Comparison of ENCODE assay signal across 21 cellular contexts in the genomic region with DNA sequence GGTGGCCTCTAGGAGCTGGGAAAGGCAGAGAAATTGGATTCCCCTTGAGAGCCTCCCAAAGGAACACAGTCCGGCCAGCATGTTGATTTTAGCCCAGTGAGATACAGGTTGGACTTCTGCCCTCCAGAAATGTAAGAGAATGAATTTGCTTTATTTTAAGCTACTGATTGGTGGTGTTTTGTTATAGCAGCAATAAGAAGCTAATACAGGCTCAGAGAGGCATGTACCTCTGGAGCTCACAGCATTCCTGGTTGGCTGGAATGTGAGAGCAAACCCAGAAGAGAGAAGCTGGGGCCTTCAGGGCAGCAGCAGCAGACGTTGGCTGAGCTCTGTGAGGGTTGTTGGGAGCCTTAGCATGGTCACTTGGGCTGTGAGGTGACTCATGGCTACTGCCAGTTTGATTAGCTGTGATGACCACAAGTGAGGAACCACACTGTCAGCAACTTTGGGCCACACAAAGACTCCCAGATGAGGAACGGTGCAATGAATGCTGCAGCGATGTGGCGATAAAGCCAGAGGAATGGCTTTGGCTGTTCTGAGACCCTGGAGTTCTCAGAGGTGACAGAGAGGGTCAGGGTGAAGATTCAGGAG.
"Had no signal": no experiment of that assay in that cellular context is flagged by ENCODE, and none has a peak within 500 bp of the region (broad histone marks: within the 10 kb centered on the region; RNA-seq: fewer than 3 reads in every experiment).

No MANE protein-coding gene starts in this region.

- H3K4me3 ChIP-seq: cardiac muscle cell, lower lobe of right lung, ovary, prostate gland, upper lobe of left lung had no signal

- H3K4me3 Mint-ChIP-seq: activated B cell treated with CpG ODN at 0.5 μM for 24 hours; activated CD4-positive, alpha-beta memory T cell treated with anti-CD3 and anti-CD28 coated beads for 36 hours; activated naive CD4-positive, alpha-beta T cell treated with anti-CD3 and anti-CD28 coated beads for 36 hours; activated naive CD8-positive, alpha-beta T cell treated with anti-CD3 and anti-CD28 coated beads, Interleukin-2, amount 10 ng/mL, durations not matched to agents 7 days and 5 days; naive thymus-derived CD8-positive, alpha-beta T cell had no signal

- H3K27me3 Mint-ChIP-seq: activated CD4-positive, alpha-beta memory T cell treated with anti-CD3 and anti-CD28 coated beads for 36 hours had no signal

- H3K36me3 Mint-ChIP-seq: activated CD4-positive, alpha-beta memory T cell treated with anti-CD3 and anti-CD28 coated beads for 36 hours; activated naive CD8-positive, alpha-beta T cell treated with anti-CD3 and anti-CD28 coated beads, Interleukin-2, amount 10 ng/mL, durations not matched to agents 7 days and 5 days; naive thymus-derived CD8-positive, alpha-beta T cell had no signal

- H3K27ac ChIP-seq: cardiac muscle cell, foreskin keratinocyte, lower lobe of right lung, ovary, prostate gland, upper lobe of left lung had no signal

- H3K27me3 ChIP-seq: cardiac muscle cell, ovary, upper lobe of left lung had no signal

- H3K9me3 Mint-ChIP-seq: activated B cell treated with CpG ODN at 0.5 μM for 24 hours; activated CD4-positive, alpha-beta memory T cell treated with anti-CD3 and anti-CD28 coated beads for 36 hours; activated naive CD4-positive, alpha-beta T cell treated with anti-CD3 and anti-CD28 coated beads for 36 hours; activated naive CD8-positive, alpha-beta T cell treated with anti-CD3 and anti-CD28 coated beads, Interleukin-2, amount 10 ng/mL, durations not matched to agents 7 days and 5 days; naive thymus-derived CD8-positive, alpha-beta T cell had no signal

- FAIRE-seq: endometrium, keratinocyte had no signal

- H3K36me3 ChIP-seq: cardiac muscle cell, lower lobe of right lung, ovary, prostate gland, upper lobe of left lung had no signal

- H3K4me1 ChIP-seq: lower lobe of right lung, prostate gland had no signal

- H3K27ac Mint-ChIP-seq: activated B cell treated with CpG ODN at 0.5 μM for 24 hours; activated CD4-positive, alpha-beta memory T cell treated with anti-CD3 and anti-CD28 coated beads for 36 hours; activated naive CD4-positive, alpha-beta T cell treated with anti-CD3 and anti-CD28 coated beads for 36 hours; activated naive CD8-positive, alpha-beta T cell treated with anti-CD3 and anti-CD28 coated beads, Interleukin-2, amount 10 ng/mL, durations not matched to agents 7 days and 5 days; naive thymus-derived CD8-positive, alpha-beta T cell had no signal

- ATAC-seq: foreskin keratinocyte; lower lobe of right lung; naive thymus-derived CD8-positive, alpha-beta T cell; stimulated activated naive CD8-positive, alpha-beta T cell treated with anti-CD3 and anti-CD28 coated beads, Interleukin-15, Interleukin-2, amounts not matched to agents 100 U/mL and 50 U/mL, for 24 hours had no signal

- H3K9me3 ChIP-seq: lower lobe of right lung, ovary, prostate gland, upper lobe of left lung had no signal

- DNase-seq: activated B cell treated with CpG ODN at 0.5 μM for 24 hours; activated CD4-positive, alpha-beta memory T cell treated with anti-CD3 and anti-CD28 coated beads for 36 hours; activated CD4-positive, alpha-beta T cell treated with anti-CD3 and anti-CD28 coated beads for 4 hours; activated naive CD4-positive, alpha-beta T cell treated with anti-CD3 and anti-CD28 coated beads for 36 hours; activated naive CD8-positive, alpha-beta T cell treated with anti-CD3 and anti-CD28 coated beads, Interleukin-2, amount 10 ng/mL, durations not matched to agents 7 days and 5 days; activated T-cell treated with anti-CD3 and anti-CD28 coated beads, Interleukin-2, amount 50 U/mL, for 48 hours; amygdala; effector CD4-positive, alpha-beta T cell; foreskin keratinocyte; lower lobe of right lung; naive thymus-derived CD8-positive, alpha-beta T cell; ovary; stimulated activated CD4-positive, alpha-beta T cell treated with anti-CD3 and anti-CD28 coated beads, Interleukin-12 subunit alpha, Interleukin-12 subunit beta, amount 100 ng/mL, for 4 hours; stimulated activated CD4-positive, alpha-beta T cell treated with anti-CD3 and anti-CD28 coated beads, Interleukin-4, amount 100 ng/mL, for 4 hours; stimulated activated naive CD8-positive, alpha-beta T cell treated with anti-CD3 and anti-CD28 coated beads, Interleukin-15, Interleukin-2, amounts not matched to agents 100 U/mL and 50 U/mL, for 24 hours; T-helper 9 cell had no signal
